ENCODE assay signal across 16 cellular contexts in genomic region chr15:99496302-99496629, GRCh38.
DNase-seq lines count a peak whose midpoint lies in the region; ATAC-seq and TF ChIP-seq lines count a peak whose summit lies in the region.
"Had no signal": no experiment of that assay in that cellular context is flagged by ENCODE, and none has a peak within 500 bp of the region (broad histone marks: within the 10 kb centered on the region; RNA-seq: fewer than 3 reads in every experiment).

No MANE protein-coding gene starts in this region.

- DNase-seq in activated B cell treated with CpG ODN at 0.5 μM for 24 hours (no peak), memory B cell (ENCODE audit: low spot score in 2 of 2) (no peak), retina (no peak), AG20443 (ENCODE audit: low spot score) (no peak), NCI-H345 (lab: John Stamatoyannopoulos, UW) (no peak)
- DNase-seq: activated CD4-positive, alpha-beta T cell treated with anti-CD3 and anti-CD28 coated beads, Interleukin-2, amount 50 U/mL, for 48 hours; activated gamma-delta T cell; HCEC 1CT; left ventricle myocardium inferior; NCI-H1092 treated with DMSO at 0.1 percent for 48 hours; NK-92 treated with Interleukin-12 subunit alpha and Interleukin-12 subunit beta, amount 100 ng/mL, for 24 hours; Right ventricle myocardium superior; stimulated activated CD4-positive, alpha-beta T cell treated with anti-CD3 and anti-CD28 coated beads, Interleukin-2, amount 100 ng/mL, for 24 hours; uterus had no signal

- ATAC-seq in GM19395 (IDR thresholded peaks at IDR 0.05; ENCODE audit: unreplicated experiment), result peak; percentile 6
- no peak for ATAC-seq in activated B cell treated with CpG ODN at 0.5 μM for 24 hours (ENCODE audit: low read depth)
- no peak for ATAC-seq in memory B cell (ENCODE audit: low read depth)

- intact Hi-C loops in activated B cell treated with CpG ODN at 0.5 μM for 24 hours (cut with micrococcal nuclease), result loop anchor here (1.0 kb wide), 1 partner anchor 11 kb away; no protein-coding TSS in a partner anchor

- H3K27me3 Mint-ChIP-seq in activated B cell treated with CpG ODN at 0.5 μM for 24 hours (no peaks in the 10 kb centered on the region), memory B cell (no peaks in the 10 kb centered on the region)
- H3K27me3 Mint-ChIP-seq in stimulated activated naive CD8-positive, alpha-beta T cell treated with anti-CD3 and anti-CD28 coated beads, Interleukin-15, Interleukin-2, amounts not matched to agents 100 ng/mL and 50 ng/mL, for 24 hours, result no peaks in the 10 kb centered on the region

- POLR2A ChIA-PET in activated B cell treated with CpG ODN at 0.5 μM for 24 hours (lab: Charles Lee), result interaction anchor here (0.5 to 1.9 kb wide), 5 partner anchors 11 to 70 kb away, joined by 3 to 10 read pairs (median 6); partner anchors contain the start of gene MEF2A

- no peak for TF ChIP-seq CTCF in activated B cell treated with CpG ODN at 0.5 μM for 24 hours (IDR thresholded peaks at IDR 0.05)

- H3K4me1 Mint-ChIP-seq in activated B cell treated with CpG ODN at 0.5 μM for 24 hours, result peaks cover 33% of the 10 kb centered on the region
- H3K4me1 Mint-ChIP-seq in memory B cell, result peaks cover 14% of the 10 kb centered on the region
- H3K4me1 Mint-ChIP-seq in stimulated activated naive CD8-positive, alpha-beta T cell treated with anti-CD3 and anti-CD28 coated beads, Interleukin-15, Interleukin-2, amounts not matched to agents 100 ng/mL and 50 ng/mL, for 24 hours (ENCODE audit: low read depth), result peaks cover 21% of the 10 kb centered on the region

- H3K36me3 Mint-ChIP-seq in activated B cell treated with CpG ODN at 0.5 μM for 24 hours (ENCODE audit: low read depth) (no peaks in the 10 kb centered on the region), memory B cell (no peaks in the 10 kb centered on the region)
- H3K36me3 Mint-ChIP-seq in stimulated activated naive CD8-positive, alpha-beta T cell treated with anti-CD3 and anti-CD28 coated beads, Interleukin-15, Interleukin-2, amounts not matched to agents 100 ng/mL and 50 ng/mL, for 24 hours (ENCODE audit: low read depth), result no peaks in the 10 kb centered on the region

- H3K9me3 Mint-ChIP-seq in activated B cell treated with CpG ODN at 0.5 μM for 24 hours (no peaks in the 10 kb centered on the region), memory B cell (no peaks in the 10 kb centered on the region)
- no peaks in the 10 kb centered on the region for H3K9me3 Mint-ChIP-seq in stimulated activated naive CD8-positive, alpha-beta T cell treated with anti-CD3 and anti-CD28 coated beads, Interleukin-15, Interleukin-2, amounts not matched to agents 100 ng/mL and 50 ng/mL, for 24 hours

- CTCF ChIA-PET in activated B cell treated with CpG ODN at 0.5 μM for 24 hours (lab: Charles Lee), result interaction anchor here (0.9 kb wide), 1 partner anchor 208 kb away, joined by 3 read pairs; no protein-coding TSS in a partner anchor

- H3K4me3 Mint-ChIP-seq in activated B cell treated with CpG ODN at 0.5 μM for 24 hours, result peak overlapping the region; percentile 59
- peak overlapping the region; percentile 64 for H3K4me3 Mint-ChIP-seq in memory B cell
- no peak overlapping the region for H3K4me3 Mint-ChIP-seq in stimulated activated naive CD8-positive, alpha-beta T cell treated with anti-CD3 and anti-CD28 coated beads, Interleukin-15, Interleukin-2, amounts not matched to agents 100 ng/mL and 50 ng/mL, for 24 hours

- peak overlapping the region; percentile 63 for H3K27ac Mint-ChIP-seq in activated B cell treated with CpG ODN at 0.5 μM for 24 hours
- peak overlapping the region; percentile 5 for H3K27ac Mint-ChIP-seq in memory B cell
- peak overlapping the region; percentile 47 for H3K27ac Mint-ChIP-seq in stimulated activated naive CD8-positive, alpha-beta T cell treated with anti-CD3 and anti-CD28 coated beads, Interleukin-15, Interleukin-2, amounts not matched to agents 100 ng/mL and 50 ng/mL, for 24 hours

Comparison
In these comparisons a context has a peak if more than half of its experiments do, and no peak if none do; other contexts are left out.
1. H3K27ac Mint-ChIP-seq: peak in every context shown above with its lines; median percentile 63 in activated B cell treated with CpG ODN at 0.5 μM for 24 hours; 47 in stimulated activated naive CD8-positive, alpha-beta T cell treated with anti-CD3 and anti-CD28 coated beads, Interleukin-15, Interleukin-2, amounts not matched to agents 100 ng/mL and 50 ng/mL, for 24 hours; 5 in memory B cell.